ENCODE assay signal across 8 cellular contexts in genomic region chr12:89350260-89350659, GRCh38. TPM values are rescaled to one million over a fixed set of nuclear protein-coding genes. Genes with fewer than 3 reads are reported as not detected.
DNase-seq lines count a peak whose midpoint lies in the region; ATAC-seq and TF ChIP-seq lines count a peak whose summit lies in the region.

No MANE protein-coding gene starts in this region.

- no peak for ATAC-seq in memory B cell (ENCODE audit: low read depth)
- ATAC-seq in sciatic nerve: no peak

- TF ChIP-seq POLR2A in transverse colon (IDR thresholded peaks at IDR 0.05): no peak

- H3K36me3 ChIP-seq in brain microvascular endothelial cell (replicated peaks) (peaks cover 25% of the 10 kb centered on the region), transverse colon (no peaks in the 10 kb centered on the region)

- peaks cover 3% of the 10 kb centered on the region for H3K27me3 Mint-ChIP-seq in activated naive CD4-positive, alpha-beta T cell treated with anti-CD3 and anti-CD28 coated beads, Interleukin-2, amount 10 ng/mL, durations not matched to agents 7 days and 5 days
- no peaks in the 10 kb centered on the region for H3K27me3 Mint-ChIP-seq in memory B cell

- H3K9me3 ChIP-seq in transverse colon: no peaks in the 10 kb centered on the region

- H3K27ac ChIP-seq in brain microvascular endothelial cell (peak overlapping the region; percentile 69), transverse colon (peak overlapping the region; percentile 96 to 98 (median 98))

- no peak for TF ChIP-seq EP300 in transverse colon (IDR thresholded peaks at IDR 0.05; ENCODE audit: low read depth)

- peak overlapping the region; percentile 100 for H3K4me3 ChIP-seq in brain microvascular endothelial cell (ENCODE audit: low read depth, low read length)
- peak overlapping the region; percentile 61 to 71 (median 67) for H3K4me3 ChIP-seq in transverse colon

- no peak for DNase-seq in activated naive CD4-positive, alpha-beta T cell treated with anti-CD3 and anti-CD28 coated beads, Interleukin-2, amount 10 ng/mL, durations not matched to agents 7 days and 5 days
- no peak for DNase-seq in activated naive CD4-positive, alpha-beta T cell treated with anti-CD3 and anti-CD28 coated beads, Interleukin-2, amount 50 U/mL, for 16 hours
- no peak for DNase-seq in brain microvascular endothelial cell
- DNase-seq in memory B cell (ENCODE audit: low spot score in 2 of 2): no peak
- no peak for DNase-seq in transverse colon
- no peak for DNase-seq in sciatic nerve (ENCODE audit: low spot score)
- DNase-seq in NCI-H2196 treated with DMSO at 0.1 percent for 48 hours (lab: John Stamatoyannopoulos, UW; ENCODE audit: unreplicated experiment): no peak
- no peak for DNase-seq in islet precursor cell

- peaks cover 49% of the 10 kb centered on the region for H3K36me3 Mint-ChIP-seq in activated naive CD4-positive, alpha-beta T cell treated with anti-CD3 and anti-CD28 coated beads, Interleukin-2, amount 10 ng/mL, durations not matched to agents 7 days and 5 days
- H3K36me3 Mint-ChIP-seq in memory B cell: no peaks in the 10 kb centered on the region

- 62 to 87% methylated on average over 7 to 8 of the region's 8 CpGs for WGBS in transverse colon (ENCODE audit: low coverage in 1 of 2), 2 donors

- H3K4me1 Mint-ChIP-seq in activated naive CD4-positive, alpha-beta T cell treated with anti-CD3 and anti-CD28 coated beads, Interleukin-2, amount 10 ng/mL, durations not matched to agents 7 days and 5 days: peaks cover 71% of the 10 kb centered on the region
- peaks cover 53% of the 10 kb centered on the region for H3K4me1 Mint-ChIP-seq in memory B cell

- H3K4me3 Mint-ChIP-seq in activated naive CD4-positive, alpha-beta T cell treated with anti-CD3 and anti-CD28 coated beads, Interleukin-2, amount 10 ng/mL, durations not matched to agents 7 days and 5 days: peak overlapping the region; percentile 99
- H3K4me3 Mint-ChIP-seq in memory B cell: peak overlapping the region; percentile 98

- H3K9me3 Mint-ChIP-seq in activated naive CD4-positive, alpha-beta T cell treated with anti-CD3 and anti-CD28 coated beads, Interleukin-2, amount 10 ng/mL, durations not matched to agents 7 days and 5 days: no peaks in the 10 kb centered on the region
- no peaks in the 10 kb centered on the region for H3K9me3 Mint-ChIP-seq in memory B cell

- in situ Hi-C loops in brain microvascular endothelial cell (cut with HindIII; ENCODE audit: low pct_ligation_motif_present, low sequenced_read_pairs) (loop anchor here (25.0 kb wide), 1 partner anchor 112 kb away; no protein-coding TSS in a partner anchor), transverse colon (cut with MboI; ENCODE audit: low pct_ligation_motif_present in 1 of 4, low pct_unique_long_range_greater_than_20kb in 1 of 4, low sequenced_read_pairs in 3 of 4) (loop anchor here in 1 of 4 donors (10.0 kb wide), 1 partner anchor 105 kb away; no protein-coding TSS in a partner anchor)

- H3K27me3 ChIP-seq in brain microvascular endothelial cell (replicated peaks) (no peaks in the 10 kb centered on the region), transverse colon (no peaks in the 10 kb centered on the region)

- H3K27ac Mint-ChIP-seq in activated naive CD4-positive, alpha-beta T cell treated with anti-CD3 and anti-CD28 coated beads, Interleukin-2, amount 10 ng/mL, durations not matched to agents 7 days and 5 days: peak overlapping the region; percentile 97
- H3K27ac Mint-ChIP-seq in memory B cell: peak overlapping the region; percentile 39

- TF ChIP-seq CTCF in brain microvascular endothelial cell (IDR thresholded peaks at IDR 0.05; ENCODE audit: low read depth, low read length, missing control alignments) (no peak), transverse colon (IDR thresholded peaks at IDR 0.05) (no peak)

- CTCF ChIA-PET in activated naive CD4-positive, alpha-beta T cell treated with anti-CD3 and anti-CD28 coated beads, Interleukin-2, amount 10 ng/mL, durations not matched to agents 7 days and 5 days (lab: Charles Lee): interaction anchor here (0.8 to 4.0 kb wide), 6 partner anchors 45 to 331 kb away, joined by 3 to 32 read pairs (median 10); no protein-coding TSS in a partner anchor

- intact Hi-C loops in transverse colon (cut with DNase I; ENCODE audit: low total_unique reads) (loop anchor here (5.0 to 10.0 kb wide), 3 partner anchors 112 to 298 kb away; partner anchors contain the start of genes GALNT4 and POC1B), sciatic nerve (cut with DNase I) (no loop called here)

- peaks cover 6 to 60% (median 28%) of the 10 kb centered on the region in 4 donors for H3K4me1 ChIP-seq in transverse colon

RNA-seq across cellular contexts. Expression of gene DUSP6, which starts 2.0 kb away (rescaled TPM):
- total RNA-seq in transverse colon: 10 to 100 TPM; 22.9 to 83.4 (median 53.2) TPM
- 93.3 TPM for total RNA-seq in sciatic nerve
